15 cellular contexts compared by ENCODE assay signal in the genomic region with DNA sequence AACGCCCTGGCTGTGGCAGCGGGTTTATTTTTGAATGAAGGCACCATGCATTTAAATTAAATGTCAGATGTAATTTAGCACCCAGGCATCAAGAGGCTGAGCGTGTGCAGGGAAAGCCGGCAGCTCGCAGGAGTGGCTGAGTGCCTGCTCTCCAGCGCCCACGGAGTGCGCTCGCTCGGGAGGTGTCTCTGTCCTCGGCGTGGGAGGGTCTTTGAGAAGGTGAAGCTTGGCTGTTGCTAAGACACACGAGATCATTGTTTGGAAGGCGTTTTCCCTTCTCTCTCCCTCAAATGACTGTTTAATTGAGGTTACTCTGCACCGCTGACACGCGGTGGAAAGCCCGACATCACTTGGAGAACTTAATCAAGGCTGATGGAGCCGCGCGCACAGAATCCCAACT.
"Had no signal": no experiment of that assay in that cellular context is flagged by ENCODE, and none has a peak within 500 bp of the region (broad histone marks: within the 10 kb centered on the region; RNA-seq: fewer than 3 reads in every experiment).

No MANE protein-coding gene starts in this region.

- DNase-seq: activated CD4-positive, alpha-beta T cell treated with anti-CD3 and anti-CD28 coated beads for 1 hour; activated CD4-positive, alpha-beta T cell treated with anti-CD3 and anti-CD28 coated beads, Interleukin-2, amount 50 U/mL, for 4 hours; activated naive CD4-positive, alpha-beta T cell treated with anti-CD3 and anti-CD28 coated beads for 36 hours; activated T-cell treated with anti-CD3 and anti-CD28 coated beads for 4 hours; endodermal cell; gastrocnemius medialis; islet precursor cell; mammary epithelial cell; occipital lobe; stimulated activated CD4-positive, alpha-beta T cell treated with anti-CD3 and anti-CD28 coated beads, Interleukin-1b, Interleukin-23, amount 100 ng/mL, for 48 hours; T-cell; T-helper 9 cell had no signal

- H3K4me3 ChIP-seq: dorsolateral prefrontal cortex, gastrocnemius medialis, hepatocyte, left lung had no signal

- H3K9me3 ChIP-seq: gastrocnemius medialis, left lung had no signal

- H3K36me3 ChIP-seq: gastrocnemius medialis, left lung had no signal

- H3K27ac ChIP-seq: dorsolateral prefrontal cortex, gastrocnemius medialis, hepatocyte, left lung had no signal

- H3K4me2 ChIP-seq: hepatocyte had no signal

- H3K27me3 ChIP-seq: dorsolateral prefrontal cortex, gastrocnemius medialis, hepatocyte, left lung had no signal

- H3K4me1 ChIP-seq: gastrocnemius medialis, left lung had no signal

- H2AFZ ChIP-seq: hepatocyte had no signal
